In the genomic region with DNA sequence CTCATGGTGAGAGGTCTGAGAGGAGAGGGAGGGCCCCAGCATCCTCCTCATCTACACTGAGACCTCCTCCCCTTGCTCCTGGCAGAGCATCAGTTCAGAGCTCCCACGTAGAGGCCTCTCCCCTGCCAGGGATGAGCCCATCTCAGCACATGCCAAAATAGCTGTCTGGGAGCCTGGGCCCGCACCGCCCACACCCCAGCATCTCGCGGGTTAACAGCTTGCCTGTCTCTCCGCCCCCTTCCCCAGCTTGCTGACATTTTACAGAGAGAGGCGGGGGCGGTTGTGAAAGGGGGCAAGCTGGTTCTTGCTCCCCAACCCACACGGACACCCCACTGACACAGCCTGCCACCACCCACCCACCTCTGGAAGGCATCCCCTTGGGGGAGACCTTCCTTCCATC, we compare ENCODE assay signal across 12 cellular contexts. TPM values are rescaled to one million over a fixed set of nuclear protein-coding genes. Genes with fewer than 3 reads are reported as not detected.
DNase-seq lines count a peak whose midpoint lies in the region; ATAC-seq, FAIRE-seq and TF ChIP-seq lines count a peak whose summit lies in the region.
"Had no signal": no experiment of that assay in that cellular context is flagged by ENCODE, and none has a peak within 500 bp of the region (broad histone marks: within the 10 kb centered on the region; RNA-seq: fewer than 3 reads in every experiment).

No MANE protein-coding gene starts in this region.

- no peak for ATAC-seq in lower lobe of right lung

- intact Hi-C loops in lower lobe of right lung (cut with DNase I): no loop called here

- no peaks in the 10 kb centered on the region for H3K27me3 ChIP-seq in lower lobe of right lung (ENCODE audit: low read depth)
- H3K27me3 ChIP-seq: esophagus muscularis mucosa had no signal

- H3K27ac ChIP-seq in KOPT-K1 (ENCODE audit: low read depth, low read length, poor library complexity, severe bottlenecking): peak overlapping the region; percentile 52
- no peak overlapping the region for H3K27ac ChIP-seq in lower lobe of right lung
- H3K27ac ChIP-seq: esophagus muscularis mucosa had no signal

- H3K4me3 ChIP-seq in epithelial cell of esophagus (ENCODE audit: low read length) (no peak overlapping the region), lower lobe of right lung (no peak overlapping the region)
- H3K4me3 ChIP-seq: esophagus muscularis mucosa had no signal

- H3K9me3 ChIP-seq in KOPT-K1 (ENCODE audit: insufficient read depth, low read length, poor library complexity, severe bottlenecking) (no peaks in the 10 kb centered on the region), lower lobe of right lung (no peaks in the 10 kb centered on the region)
- H3K9me3 ChIP-seq: esophagus muscularis mucosa had no signal

- TF ChIP-seq CTCF in epithelial cell of esophagus (IDR thresholded peaks at IDR 0.05; ENCODE audit: insufficient read depth, low read depth, low read length, missing control alignments) (no peak), lower lobe of right lung (IDR thresholded peaks at IDR 0.05) (no peak)

- peaks cover 61% of the 10 kb centered on the region for H3K4me1 ChIP-seq in lower lobe of right lung

- DNase-seq in activated CD8-positive, alpha-beta memory T cell treated with anti-CD3 and anti-CD28 coated beads for 4 hours (ENCODE audit: low read depth in 2 of 2): peak; percentile 54 to 62
- peak; percentile 45 for DNase-seq in epithelial cell of esophagus (ENCODE audit: low read depth)
- DNase-seq in stimulated activated CD8-positive, alpha-beta memory T cell treated with anti-CD3 and anti-CD28 coated beads, Interleukin-2, amount 100 ng/mL, for 48 hours (ENCODE audit: low read depth in 2 of 2): peak; percentile 55 to 59
- DNase-seq in lower lobe of right lung: no peak
- DNase-seq in COLO668 (lab: John Stamatoyannopoulos, UW; ENCODE audit: unreplicated experiment): no peak
- no peak for DNase-seq in KG1 (lab: John Stamatoyannopoulos, UW)
- DNase-seq in urothelium cell line (ENCODE audit: low spot score): no peak
- DNase-seq: NCI-H1694, SHP77 treated with DMSO at 0.1 percent for 48 hours had no signal

- no peak for FAIRE-seq in urothelium cell line (lab: Jason Lieb, UNC)

- peaks cover 30% of the 10 kb centered on the region for H3K36me3 ChIP-seq in KOPT-K1 (ENCODE audit: insufficient read depth, low read length)
- H3K36me3 ChIP-seq in lower lobe of right lung: peaks cover 16% of the 10 kb centered on the region

RNA-seq across cellular contexts. Expression of a gene that starts 6.4 kb away (rescaled TPM):
- total RNA-seq in lower lobe of right lung: 55.3 TPM

RNA-seq across cellular contexts. Expression of a gene that starts 27.8 kb away (rescaled TPM):
- total RNA-seq in lower lobe of right lung: 26.1 TPM

RNA-seq across cellular contexts. Expression of a gene that starts 37.9 kb away (rescaled TPM):
- total RNA-seq in lower lobe of right lung: not detected
- total RNA-seq: skeletal muscle tissue had no signal

Comparison
In these comparisons a context has a peak if more than half of its experiments do, and no peak if none do; other contexts are left out.
1. DNase-seq: peak in activated CD8-positive, alpha-beta memory T cell treated with anti-CD3 and anti-CD28 coated beads for 4 hours (2 of 2), epithelial cell of esophagus (single experiment) and stimulated activated CD8-positive, alpha-beta memory T cell treated with anti-CD3 and anti-CD28 coated beads, Interleukin-2, amount 100 ng/mL, for 48 hours (2 of 2); none in lower lobe of right lung (single experiment), COLO668 (single experiment), KG1 (single experiment) and urothelium cell line (single experiment).